ENCODE assay signal across 9 cellular contexts in genomic region chr19:664913-665443, GRCh38. TPM values are rescaled to one million over a fixed set of nuclear protein-coding genes. Genes with fewer than 3 reads are reported as not detected.
DNase-seq lines count a peak whose midpoint lies in the region; ATAC-seq, FAIRE-seq and TF ChIP-seq lines count a peak whose summit lies in the region.
"Had no signal": no experiment of that assay in that cellular context is flagged by ENCODE, and none has a peak within 500 bp of the region (broad histone marks: within the 10 kb centered on the region; RNA-seq: fewer than 3 reads in every experiment).

No MANE protein-coding gene starts in this region.

- H3K36me3 ChIP-seq in Loucy (ENCODE audit: insufficient read depth, low read length) = no peaks in the 10 kb centered on the region

- TF ChIP-seq CTCF in D721Med (IDR thresholded peaks at IDR 0.05; ENCODE audit: insufficient read depth, missing control alignments) (peak; percentile 91), Loucy (conservative IDR thresholded peaks at IDR 0.05; ENCODE audit: low read length) (peak; percentile 83), foreskin keratinocyte (conservative IDR thresholded peaks at IDR 0.05) (peak; percentile 95)

- H3K27ac ChIP-seq in foreskin keratinocyte (no peak overlapping the region), substantia nigra (ENCODE audit: low read depth, low read length, poor library complexity, severe bottlenecking) (peak overlapping the region; percentile 21)

- no peak overlapping the region for H3K9ac ChIP-seq in Loucy (ENCODE audit: low read depth, low read length, poor library complexity, severe bottlenecking)

- no peak overlapping the region for H2AFZ ChIP-seq in Loucy (ENCODE audit: low read length)

- H3K9me2 ChIP-seq in Loucy (replicated peaks; ENCODE audit: low read depth, low read length) = no peaks in the 10 kb centered on the region

- H3K9me3 ChIP-seq in Loucy (ENCODE audit: insufficient read depth, low read depth, low read length) = no peaks in the 10 kb centered on the region

- peaks cover 29% of the 10 kb centered on the region for H4K20me1 ChIP-seq in Loucy (ENCODE audit: insufficient read depth, low read length, poor library complexity, severe bottlenecking)

- H3K79me2 ChIP-seq in Loucy (ENCODE audit: insufficient read depth, low read length) = peaks cover 30% of the 10 kb centered on the region

- no peak overlapping the region for H3K4me3 ChIP-seq in Loucy (ENCODE audit: low read length, poor library complexity, severe bottlenecking)

- ATAC-seq in foreskin keratinocyte = no peak
- no peak for ATAC-seq in GM21529 (IDR thresholded peaks at IDR 0.05; ENCODE audit: unreplicated experiment)

- FAIRE-seq in D721Med (lab: Jason Lieb, UNC) = no peak

- H3K27me3 ChIP-seq in Loucy (ENCODE audit: insufficient read depth, low read length, poor library complexity, severe bottlenecking) = peaks cover 7% of the 10 kb centered on the region
- no peaks in the 10 kb centered on the region for H3K27me3 ChIP-seq in foreskin keratinocyte

- H3K4me1 ChIP-seq in Loucy (ENCODE audit: insufficient read depth, low read length, poor library complexity, severe bottlenecking) = peaks cover 23% of the 10 kb centered on the region
- H3K4me1 ChIP-seq in foreskin keratinocyte = peaks cover 2% of the 10 kb centered on the region

- no peaks in the 10 kb centered on the region for H3F3A ChIP-seq in Loucy (ENCODE audit: low read depth)

- peak; percentile 86 for DNase-seq in D721Med (ENCODE audit: insufficient read length, low spot score)
- peak; percentile 79 for DNase-seq in RPMI8226
- peak; percentile 93 for DNase-seq in activated effector memory CD4-positive, alpha-beta T cell treated with anti-CD3 and anti-CD28 coated beads, Interleukin-2, amount 50 U/mL, for 16 hours
- peak in 1 of 2 donors; percentile 41 for DNase-seq in foreskin keratinocyte
- DNase-seq in nucleus accumbens (lab: John Stamatoyannopoulos, UW) = peak in 54 of 56 donors; percentile 13 to 89 (median 66)
- peak in 48 of 49 donors; percentile 23 to 84 (median 66) for DNase-seq in substantia nigra (lab: John Stamatoyannopoulos, UW)

- H3K4me2 ChIP-seq in Loucy (ENCODE audit: low read depth, low read length, poor library complexity, severe bottlenecking) = peak overlapping the region; percentile 10

RNA-seq across cellular contexts. Expression of gene RNF126, which starts 2.0 kb away (rescaled TPM):
- 67.8 and 74.3 TPM in 2 replicates for total RNA-seq in foreskin keratinocyte
- 89.2 and 98.4 TPM in 2 replicates for polyA plus RNA-seq in foreskin keratinocyte

RNA-seq across cellular contexts. Expression of gene FSTL3, which starts 11.2 kb away (rescaled TPM):
- total RNA-seq in foreskin keratinocyte = 135 and 157 TPM in 2 replicates
- polyA plus RNA-seq in foreskin keratinocyte = 150 and 180 TPM in 2 replicates

RNA-seq across cellular contexts. Expression of gene FGF22, which starts 25.3 kb away (rescaled TPM):
- not detected in 2 replicates for total RNA-seq in foreskin keratinocyte
- not detected in 2 replicates for polyA plus RNA-seq in foreskin keratinocyte
- total RNA-seq: activated CD8-positive, alpha-beta memory T cell treated with anti-CD3 and anti-CD28 coated beads for 36 hours had no signal

RNA-seq across cellular contexts. Expression of gene PRSS57, which starts 30.3 kb away (rescaled TPM):
- not detected in 2 replicates for total RNA-seq in foreskin keratinocyte
- not detected in 2 replicates for polyA plus RNA-seq in foreskin keratinocyte
- total RNA-seq: activated CD8-positive, alpha-beta memory T cell treated with anti-CD3 and anti-CD28 coated beads for 36 hours had no signal

RNA-seq across cellular contexts. Expression of gene POLRMT, which starts 31.6 kb away (rescaled TPM):
- total RNA-seq in foreskin keratinocyte = 54.7 and 68.1 TPM in 2 replicates
- 59.9 and 69.5 TPM in 2 replicates for polyA plus RNA-seq in foreskin keratinocyte
